1 cellular context compared by ENCODE assay signal in genomic region chr10:120850911-120851865, GRCh38.
TF ChIP-seq lines count a peak whose summit lies in the region.

WDR11 (plus strand) TSS chr10:120851362; CDS start chr10:120851421, 59 bp downstream.

TF ChIP-seq in GM12878, 131 proteins besides CTCF, POLR2A, EP300 and RAD21 (continued from another document):
- TF ChIP-seq, protein P1, sequence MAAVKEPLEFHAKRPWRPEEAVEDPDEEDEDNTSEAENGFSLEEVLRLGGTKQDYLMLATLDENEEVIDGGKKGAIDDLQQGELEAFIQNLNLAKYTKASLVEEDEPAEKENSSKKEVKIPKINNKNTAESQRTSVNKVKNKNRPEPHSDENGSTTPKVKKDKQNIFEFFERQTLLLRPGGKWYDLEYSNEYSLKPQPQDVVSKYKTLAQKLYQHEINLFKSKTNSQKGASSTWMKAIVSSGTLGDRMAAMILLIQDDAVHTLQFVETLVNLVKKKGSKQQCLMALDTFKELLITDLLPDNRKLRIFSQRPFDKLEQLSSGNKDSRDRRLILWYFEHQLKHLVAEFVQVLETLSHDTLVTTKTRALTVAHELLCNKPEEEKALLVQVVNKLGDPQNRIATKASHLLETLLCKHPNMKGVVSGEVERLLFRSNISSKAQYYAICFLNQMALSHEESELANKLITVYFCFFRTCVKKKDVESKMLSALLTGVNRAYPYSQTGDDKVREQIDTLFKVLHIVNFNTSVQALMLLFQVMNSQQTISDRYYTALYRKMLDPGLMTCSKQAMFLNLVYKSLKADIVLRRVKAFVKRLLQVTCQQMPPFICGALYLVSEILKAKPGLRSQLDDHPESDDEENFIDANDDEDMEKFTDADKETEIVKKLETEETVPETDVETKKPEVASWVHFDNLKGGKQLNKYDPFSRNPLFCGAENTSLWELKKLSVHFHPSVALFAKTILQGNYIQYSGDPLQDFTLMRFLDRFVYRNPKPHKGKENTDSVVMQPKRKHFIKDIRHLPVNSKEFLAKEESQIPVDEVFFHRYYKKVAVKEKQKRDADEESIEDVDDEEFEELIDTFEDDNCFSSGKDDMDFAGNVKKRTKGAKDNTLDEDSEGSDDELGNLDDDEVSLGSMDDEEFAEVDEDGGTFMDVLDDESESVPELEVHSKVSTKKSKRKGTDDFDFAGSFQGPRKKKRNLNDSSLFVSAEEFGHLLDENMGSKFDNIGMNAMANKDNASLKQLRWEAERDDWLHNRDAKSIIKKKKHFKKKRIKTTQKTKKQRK (IDR thresholded peaks at IDR 0.05; ENCODE audit: low read depth, low read length) = no peak
- TF ChIP-seq NFYA (IDR thresholded peaks at IDR 0.05; ENCODE audit: borderline replicate concordance, low read depth, low read length) (no peak), MYC (IDR thresholded peaks at IDR 0.05; ENCODE audit: insufficient read depth, insufficient read length, insufficient replicate concordance, low read length, severe bottlenecking) (no peak), ATF7 (IDR thresholded peaks at IDR 0.05; ENCODE audit: low read depth) (peak; percentile 80), HDGF (IDR thresholded peaks at IDR 0.05) (peak; percentile 84), FOXK2 (IDR thresholded peaks at IDR 0.05) (peak; percentile 91), NR2F1 (conservative IDR thresholded peaks at IDR 0.05) (peak; percentile 100), NFIC (IDR thresholded peaks at IDR 0.05; ENCODE audit: low read depth, low read length) (peak; percentile 27; the same call in 1 of the 2 replicates), CHD2 (IDR thresholded peaks at IDR 0.05; ENCODE audit: borderline replicate concordance, low read depth, low read length) (peak; percentile 39), SKIL (IDR thresholded peaks at IDR 0.05; ENCODE audit: low read depth, poor library complexity, severe bottlenecking) (no peak)
- TF ChIP-seq, protein P2, sequence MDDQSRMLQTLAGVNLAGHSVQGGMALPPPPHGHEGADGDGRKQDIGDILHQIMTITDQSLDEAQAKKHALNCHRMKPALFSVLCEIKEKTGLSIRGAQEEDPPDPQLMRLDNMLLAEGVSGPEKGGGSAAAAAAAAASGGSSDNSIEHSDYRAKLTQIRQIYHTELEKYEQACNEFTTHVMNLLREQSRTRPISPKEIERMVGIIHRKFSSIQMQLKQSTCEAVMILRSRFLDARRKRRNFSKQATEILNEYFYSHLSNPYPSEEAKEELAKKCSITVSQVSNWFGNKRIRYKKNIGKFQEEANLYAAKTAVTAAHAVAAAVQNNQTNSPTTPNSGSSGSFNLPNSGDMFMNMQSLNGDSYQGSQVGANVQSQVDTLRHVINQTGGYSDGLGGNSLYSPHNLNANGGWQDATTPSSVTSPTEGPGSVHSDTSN (IDR thresholded peaks at IDR 0.05; ENCODE audit: insufficient replicate concordance, low read depth, low read length) = no peak
